ENCODE assay signal across 1 cellular context in genomic region chr1:203304391-203304918, GRCh38.
TF ChIP-seq lines count a peak whose summit lies in the region.

No MANE protein-coding gene starts in this region.

TF ChIP-seq in GM23338, 12 proteins besides CTCF, POLR2A, EP300 and RAD21 (continued from another document):
- no peak for TF ChIP-seq REST (IDR thresholded peaks at IDR 0.05; ENCODE audit: unreplicated experiment)
- TF ChIP-seq CREB1 (CRISPR knock-in tag; IDR thresholded peaks at IDR 0.05; ENCODE audit: low read depth): no peak
